22 cellular contexts compared by ENCODE assay signal in the genomic region with DNA sequence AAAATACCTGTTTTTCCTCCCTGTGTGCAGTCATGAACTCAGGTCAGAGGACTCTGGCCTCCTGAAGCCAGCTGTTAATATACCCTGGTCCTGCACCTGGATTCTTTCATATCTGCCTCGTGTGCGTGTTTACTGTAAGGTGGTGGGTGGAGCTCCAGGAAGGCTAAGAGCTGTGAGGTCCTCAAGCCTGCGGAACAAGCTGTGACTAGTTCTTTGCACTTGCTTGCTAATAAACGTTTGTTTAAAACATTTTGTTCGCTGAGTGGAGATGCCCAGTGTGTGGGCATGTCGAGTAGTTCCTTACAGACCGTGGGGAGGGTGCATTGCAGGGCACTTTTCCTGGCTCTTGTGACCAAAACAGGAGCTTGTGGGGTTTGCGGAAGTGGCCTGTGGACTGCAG.
DNase-seq lines count a peak whose midpoint lies in the region; FAIRE-seq and TF ChIP-seq lines count a peak whose summit lies in the region.
"Had no signal": no experiment of that assay in that cellular context is flagged by ENCODE, and none has a peak within 500 bp of the region (broad histone marks: within the 10 kb centered on the region; RNA-seq: fewer than 3 reads in every experiment).

No MANE protein-coding gene starts in this region.

- TF ChIP-seq EP300 in tibial nerve (IDR thresholded peaks at IDR 0.05) = no peak

- H3K4me3 Mint-ChIP-seq in activated T-cell treated with anti-CD3 and anti-CD28 coated beads, Interleukin-2, amount 50 U/mL, for 24 hours = no peak overlapping the region
- H3K4me3 Mint-ChIP-seq: activated CD4-positive, alpha-beta T cell treated with anti-CD3 and anti-CD28 coated beads, Interleukin-2, amount 10 ng/mL, durations not matched to agents 24 days and 14 days had no signal

- DNase-seq in DMS79 treated with DMSO at 0.1 percent for 48 hours (lab: John Stamatoyannopoulos, UW) (peak; percentile 72), Peyer's patch (peak in 2 of 3 donors; percentile 60 to 64), esophagus squamous epithelium (lab: John Stamatoyannopoulos, UW) (no peak), small intestine (peak; percentile 88), BE2C (no peak), tibial nerve (ENCODE audit: low spot score in 2 of 2) (no peak)
- DNase-seq in activated T-cell treated with anti-CD3 and anti-CD28 coated beads, Interleukin-2, amount 50 U/mL, for 24 hours = no peak
- DNase-seq: activated CD4-positive, alpha-beta T cell treated with anti-CD3 and anti-CD28 coated beads, Interleukin-2, amount 10 ng/mL, durations not matched to agents 24 days and 14 days; activated naive CD4-positive, alpha-beta T cell; COR-L47; GDM1; HCEC 1CT; left ventricle myocardium inferior; NCI-H2107; NCI-H82; occipital lobe; right lobe of liver; stimulated activated naive CD4-positive, alpha-beta T cell treated with Interleukin-2 at 50 U/mL for 16 hours had no signal

- intact Hi-C loops in esophagus squamous epithelium (cut with DNase I) = no loop called here

- no peak overlapping the region for H3K27ac Mint-ChIP-seq in activated T-cell treated with anti-CD3 and anti-CD28 coated beads, Interleukin-2, amount 50 U/mL, for 24 hours
- H3K27ac Mint-ChIP-seq: activated CD4-positive, alpha-beta T cell treated with anti-CD3 and anti-CD28 coated beads, Interleukin-2, amount 10 ng/mL, durations not matched to agents 24 days and 14 days had no signal

- H3K4me3 ChIP-seq in Peyer's patch (no peak overlapping the region), esophagus squamous epithelium (no peak overlapping the region), small intestine (ENCODE audit: low read depth in 1 of 2, low read length in 2 of 2) (no peak overlapping the region), BE2C (ENCODE audit: low read depth, low read length) (no peak overlapping the region), tibial nerve (no peak overlapping the region)
- H3K4me3 ChIP-seq: coronary artery, gastroesophageal sphincter, left ventricle myocardium inferior, right lobe of liver, vagina had no signal

- H3K36me3 ChIP-seq in Peyer's patch (peaks cover 0 to 44% (median 0%) of the 10 kb centered on the region in 3 donors), esophagus squamous epithelium (peaks cover 0 to 89% (median 10%) of the 10 kb centered on the region in 3 donors), small intestine (ENCODE audit: control insufficient read depth in 2 of 2, insufficient read depth in 2 of 2, low read length in 2 of 2) (peaks cover 0 to 5% of the 10 kb centered on the region in 2 donors), BE2C (no peaks in the 10 kb centered on the region), tibial nerve (peaks cover 0 to 66% (median 0%) of the 10 kb centered on the region in 3 donors)

- no peaks in the 10 kb centered on the region for H3K27me3 Mint-ChIP-seq in activated T-cell treated with anti-CD3 and anti-CD28 coated beads, Interleukin-2, amount 50 U/mL, for 24 hours
- H3K27me3 Mint-ChIP-seq: activated CD4-positive, alpha-beta T cell treated with anti-CD3 and anti-CD28 coated beads, Interleukin-2, amount 10 ng/mL, durations not matched to agents 24 days and 14 days had no signal

- H3K27me3 ChIP-seq in Peyer's patch (no peaks in the 10 kb centered on the region), esophagus squamous epithelium (no peaks in the 10 kb centered on the region), small intestine (ENCODE audit: control insufficient read depth in 2 of 2, insufficient read depth in 2 of 2, low read length in 2 of 2) (no peaks in the 10 kb centered on the region), BE2C (no peaks in the 10 kb centered on the region), tibial nerve (no peaks in the 10 kb centered on the region)
- H3K27me3 ChIP-seq: gastroesophageal sphincter, right lobe of liver, vagina had no signal

- no peak for TF ChIP-seq CTCF in Peyer's patch (IDR thresholded peaks at IDR 0.05)
- TF ChIP-seq CTCF in esophagus squamous epithelium (IDR thresholded peaks at IDR 0.05) = no peak
- no peak for TF ChIP-seq CTCF in BE2C (IDR thresholded peaks at IDR 0.05; ENCODE audit: low read depth, low read length)
- TF ChIP-seq CTCF in tibial nerve (IDR thresholded peaks at IDR 0.05) = no peak

- no peaks in the 10 kb centered on the region for H3K4me1 Mint-ChIP-seq in activated T-cell treated with anti-CD3 and anti-CD28 coated beads, Interleukin-2, amount 50 U/mL, for 24 hours (ENCODE audit: low read depth)
- H3K4me1 Mint-ChIP-seq: activated CD4-positive, alpha-beta T cell treated with anti-CD3 and anti-CD28 coated beads, Interleukin-2, amount 10 ng/mL, durations not matched to agents 24 days and 14 days had no signal

- FAIRE-seq in small intestine (lab: Jason Lieb, UNC) = no peak
- FAIRE-seq: astrocyte had no signal

- no peaks in the 10 kb centered on the region for H3K36me3 Mint-ChIP-seq in activated T-cell treated with anti-CD3 and anti-CD28 coated beads, Interleukin-2, amount 50 U/mL, for 24 hours (ENCODE audit: low read depth)

- TF ChIP-seq POLR2A in Peyer's patch (IDR thresholded peaks at IDR 0.05) = no peak
- TF ChIP-seq POLR2A in esophagus squamous epithelium (IDR thresholded peaks at IDR 0.05) = no peak
- no peak for TF ChIP-seq POLR2A in tibial nerve (IDR thresholded peaks at IDR 0.05)

- H3K9me3 Mint-ChIP-seq in activated T-cell treated with anti-CD3 and anti-CD28 coated beads, Interleukin-2, amount 50 U/mL, for 24 hours = no peaks in the 10 kb centered on the region
- H3K9me3 Mint-ChIP-seq: activated CD4-positive, alpha-beta T cell treated with anti-CD3 and anti-CD28 coated beads, Interleukin-2, amount 10 ng/mL, durations not matched to agents 24 days and 14 days had no signal

- H3K4me1 ChIP-seq in Peyer's patch = no peaks in the 10 kb centered on the region
- peaks cover 0 to 16% (median 2%) of the 10 kb centered on the region in 3 donors for H3K4me1 ChIP-seq in esophagus squamous epithelium
- peaks cover 0 to 3% of the 10 kb centered on the region in 2 donors for H3K4me1 ChIP-seq in small intestine (ENCODE audit: control insufficient read depth in 2 of 2, insufficient read depth in 1 of 2, low read depth in 1 of 2, low read length in 1 of 2)
- no peaks in the 10 kb centered on the region for H3K4me1 ChIP-seq in BE2C
- H3K4me1 ChIP-seq in tibial nerve = peaks cover 0 to 12% (median 0%) of the 10 kb centered on the region in 4 donors
- H3K4me1 ChIP-seq: gastroesophageal sphincter, left ventricle myocardium inferior, right lobe of liver, vagina had no signal

- WGBS in esophagus squamous epithelium, 2 donors = 52 to 62% methylated on average over 6 of the region's 8 CpGs
- 20 to 59% (median 37%) methylated on average over 8 of the region's 8 CpGs for WGBS in small intestine, 3 donors
- WGBS in tibial nerve, 2 donors = 83 to 88% methylated on average over 8 of the region's 8 CpGs

- H3K9me3 ChIP-seq in Peyer's patch (no peaks in the 10 kb centered on the region), esophagus squamous epithelium (no peaks in the 10 kb centered on the region), small intestine (ENCODE audit: control insufficient read depth, low read depth) (no peaks in the 10 kb centered on the region), BE2C (no peaks in the 10 kb centered on the region), tibial nerve (no peaks in the 10 kb centered on the region)
- H3K9me3 ChIP-seq: gastroesophageal sphincter, left ventricle myocardium inferior, right lobe of liver, vagina had no signal

- H3K27ac ChIP-seq in Peyer's patch (peak overlapping the region in 2 of 4 donors; percentile 64 to 68), esophagus squamous epithelium (peak overlapping the region in 3 of 4 donors; percentile 15 to 46 (median 44)), small intestine (ENCODE audit: low read depth in 1 of 2, low read length in 1 of 2) (no peak overlapping the region), tibial nerve (no peak overlapping the region)
- H3K27ac ChIP-seq: coronary artery, gastroesophageal sphincter, left ventricle myocardium inferior, right lobe of liver, vagina had no signal

Comparison
In these comparisons a context has a peak if more than half of its experiments do, and no peak if none do; other contexts are left out.
1. DNase-seq: peak in DMS79 treated with DMSO at 0.1 percent for 48 hours (single experiment), Peyer's patch (2 of 3) and small intestine (single experiment); none in esophagus squamous epithelium (single experiment), activated T-cell treated with anti-CD3 and anti-CD28 coated beads, Interleukin-2, amount 50 U/mL, for 24 hours (single experiment), BE2C (single experiment) and tibial nerve (0 of 2).
2. H3K27ac ChIP-seq: peak in esophagus squamous epithelium (3 of 4); none in small intestine (0 of 2) and tibial nerve (0 of 4).